In the genomic region with DNA sequence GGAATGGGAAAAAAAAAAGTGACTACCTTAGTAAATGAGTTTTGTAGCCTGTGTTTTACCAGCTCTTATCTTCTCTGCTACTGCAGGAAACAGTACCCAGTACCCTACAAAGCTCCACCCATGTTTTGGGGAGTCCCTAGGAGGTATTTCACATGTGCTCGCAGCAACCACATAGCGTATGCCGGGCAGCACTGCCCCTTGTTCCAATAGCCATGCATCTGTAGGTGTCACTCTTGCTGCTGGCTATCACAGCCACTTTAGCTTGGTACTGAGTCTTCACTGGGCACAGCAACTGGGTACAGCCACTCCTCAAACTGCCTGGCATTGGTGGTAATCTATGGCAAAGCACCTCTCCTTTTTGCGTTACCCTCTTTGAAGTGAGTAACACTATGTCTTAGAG, we compare ENCODE assay signal across 8 cellular contexts. TPM values are rescaled to one million over a fixed set of nuclear protein-coding genes. Genes with fewer than 3 reads are reported as not detected.
DNase-seq lines count a peak whose midpoint lies in the region; ATAC-seq, FAIRE-seq and TF ChIP-seq lines count a peak whose summit lies in the region.

No MANE protein-coding gene starts in this region.

- intact Hi-C loops in lower lobe of right lung (cut with DNase I), result no loop called here

- no peaks in the 10 kb centered on the region for H3K9me3 Mint-ChIP-seq in chondrocyte (ENCODE audit: low read depth)

- H3K27me3 Mint-ChIP-seq in chondrocyte (ENCODE audit: low read depth), result no peaks in the 10 kb centered on the region

- H3K4me3 Mint-ChIP-seq in chondrocyte (ENCODE audit: unreplicated experiment), result no peak overlapping the region

- H3K4me1 Mint-ChIP-seq in chondrocyte (ENCODE audit: low read depth), result peaks cover 24% of the 10 kb centered on the region

- H3K27ac ChIP-seq in smooth muscle cell (ENCODE audit: low read depth) (no peak overlapping the region), lower lobe of right lung (no peak overlapping the region)

- H3K4me2 ChIP-seq in smooth muscle cell, result no peak overlapping the region

- no peaks in the 10 kb centered on the region for H4K20me1 ChIP-seq in smooth muscle cell (ENCODE audit: low read depth)

- peak; percentile 57 for DNase-seq in activated CD8-positive, alpha-beta memory T cell treated with anti-CD3 and anti-CD28 coated beads, Interleukin-2, amount 50 U/mL, for 48 hours
- DNase-seq in activated CD8-positive, alpha-beta memory T cell treated with anti-CD3 and anti-CD28 coated beads for 24 hours, result no peak
- DNase-seq in NCI-H345 (lab: John Stamatoyannopoulos, UW) (peak; percentile 64), chondrocyte (ENCODE audit: low spot score) (no peak), smooth muscle cell (lab: John Stamatoyannopoulos, UW; ENCODE audit: unreplicated experiment) (no peak), RCC 7860 (ENCODE audit: low spot score) (no peak), lower lobe of right lung (no peak)

- H3K27ac Mint-ChIP-seq in chondrocyte (ENCODE audit: unreplicated experiment), result no peak overlapping the region

- no peak overlapping the region for H3K9ac ChIP-seq in smooth muscle cell (ENCODE audit: low read depth)

- WGBS in smooth muscle cell (ENCODE audit: low lambda C conversion rate), result 72% methylated on average over 4 of the region's 4 CpGs

- no peaks in the 10 kb centered on the region for H3K36me3 Mint-ChIP-seq in chondrocyte (ENCODE audit: low read depth)

- peaks cover 5% of the 10 kb centered on the region for H3K4me1 ChIP-seq in smooth muscle cell (ENCODE audit: low read depth)
- H3K4me1 ChIP-seq in lower lobe of right lung, result peaks cover 16% of the 10 kb centered on the region

- FAIRE-seq in RCC 7860 (lab: Jason Lieb, UNC), result no peak

- ATAC-seq in lower lobe of right lung (no peak), GM18909 (IDR thresholded peaks at IDR 0.05; ENCODE audit: poor library complexity, unreplicated experiment) (no peak)

- H3K36me3 ChIP-seq in smooth muscle cell (ENCODE audit: low read depth), result no peaks in the 10 kb centered on the region
- H3K36me3 ChIP-seq in lower lobe of right lung, result no peaks in the 10 kb centered on the region

- TF ChIP-seq CTCF in chondrocyte (IDR thresholded peaks at IDR 0.05), result peak; percentile 57
- TF ChIP-seq CTCF in smooth muscle cell (IDR thresholded peaks at IDR 0.05; ENCODE audit: borderline replicate concordance, insufficient read depth, poor library complexity, severe bottlenecking), result no peak
- no peak for TF ChIP-seq CTCF in lower lobe of right lung (IDR thresholded peaks at IDR 0.05)

- H3K4me3 ChIP-seq in smooth muscle cell, result no peak overlapping the region
- H3K4me3 ChIP-seq in lower lobe of right lung, result no peak overlapping the region

- peaks cover 3% of the 10 kb centered on the region for H3K79me2 ChIP-seq in smooth muscle cell (ENCODE audit: low read depth)

- H2AFZ ChIP-seq in smooth muscle cell (ENCODE audit: low read depth), result peak overlapping the region; percentile 65

- no peaks in the 10 kb centered on the region for H3F3A ChIP-seq in smooth muscle cell (ENCODE audit: low read depth)

- H3K27me3 ChIP-seq in smooth muscle cell (ENCODE audit: low read depth) (no peaks in the 10 kb centered on the region), lower lobe of right lung (ENCODE audit: low read depth) (peaks cover 2% of the 10 kb centered on the region)

- no peaks in the 10 kb centered on the region for H3K9me3 ChIP-seq in smooth muscle cell (replicated peaks; ENCODE audit: low read depth)
- no peaks in the 10 kb centered on the region for H3K9me3 ChIP-seq in lower lobe of right lung

RNA-seq across cellular contexts. Expression of gene MDM1, which starts 2.0 kb away (rescaled TPM):
- total RNA-seq in chondrocyte (9.5 to 10.9 TPM (median 10.0 TPM) in 3 replicates), smooth muscle cell (14.7 and 15.9 TPM in 2 replicates), lower lobe of right lung (13.8 TPM)
- polyA plus RNA-seq in smooth muscle cell, result 5.4 and 6.6 TPM in 2 replicates

Comparison
In these comparisons a context has a peak if more than half of its experiments do, and no peak if none do; other contexts are left out.
1. DNase-seq: peak in activated CD8-positive, alpha-beta memory T cell treated with anti-CD3 and anti-CD28 coated beads, Interleukin-2, amount 50 U/mL, for 48 hours (single experiment) and NCI-H345 (single experiment); none in activated CD8-positive, alpha-beta memory T cell treated with anti-CD3 and anti-CD28 coated beads for 24 hours (single experiment), chondrocyte (single experiment), smooth muscle cell (single experiment), RCC 7860 (single experiment) and lower lobe of right lung (single experiment).